ENCODE assay signal across 23 cellular contexts in the genomic region with DNA sequence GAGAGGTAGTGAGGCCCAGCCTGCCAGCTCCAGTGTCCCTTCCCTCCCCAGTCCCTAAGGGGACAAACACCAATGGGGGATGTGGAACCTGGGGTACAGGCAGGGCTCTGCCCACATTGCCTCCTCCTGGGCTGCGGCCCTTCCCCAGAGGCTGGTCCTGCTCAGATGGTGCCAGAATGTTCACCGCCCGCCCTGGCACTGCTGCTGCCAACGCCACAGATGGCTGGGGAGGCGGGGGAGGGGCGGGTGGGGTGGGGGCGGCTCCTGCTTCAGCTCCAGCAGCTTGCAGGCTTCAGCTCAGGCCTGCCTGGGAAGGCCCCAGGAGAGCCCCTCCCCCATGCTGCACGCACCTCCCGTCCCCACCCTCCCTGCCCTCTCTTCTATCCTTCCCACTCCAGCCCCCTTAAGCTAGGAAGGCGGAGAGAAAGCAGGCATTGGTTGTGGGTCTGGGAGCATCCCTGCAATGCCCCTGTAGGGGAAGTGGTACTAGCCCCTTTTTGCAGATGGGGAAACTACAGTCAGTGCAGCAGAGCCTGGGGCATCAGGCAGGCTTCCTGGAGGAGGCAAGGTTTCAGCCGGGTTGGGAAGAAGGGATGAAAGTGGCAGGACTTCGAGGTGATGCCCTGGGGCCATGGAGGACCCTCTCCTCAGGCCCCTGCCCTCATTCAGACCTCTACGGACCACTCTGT. TPM values are rescaled to one million over a fixed set of nuclear protein-coding genes. Genes with fewer than 3 reads are reported as not detected.
A peak's percentile ranks its signal among the peaks of the same experiment; 100 is the strongest.
DNase-seq lines count a peak whose midpoint lies in the region; ATAC-seq and TF ChIP-seq lines count a peak whose summit lies in the region.
"Had no signal": no experiment of that assay in that cellular context is flagged by ENCODE, and none has a peak within 500 bp of the region (broad histone marks: within the 10 kb centered on the region; RNA-seq: fewer than 3 reads in every experiment).

No MANE protein-coding gene starts in this region.

- no peaks in the 10 kb centered on the region for H3K9me3 Mint-ChIP-seq in endodermal cell
- H3K9me3 Mint-ChIP-seq: activated CD4-positive, alpha-beta T cell treated with anti-CD3 and anti-CD28 coated beads, Interleukin-2, amount 10 ng/mL, durations not matched to agents 24 days and 14 days; activated T-cell treated with anti-CD3 and anti-CD28 coated beads, Interleukin-2, amount 50 U/mL, for 24 hours; CD4-positive, alpha-beta T cell; stimulated activated memory B cell treated with anti-CD40 and anti-IgM and Interleukin-4, amounts not matched to agents 10 μg/mL and 1 μg/mL and 100 μg/mL, for 72 hours; T-helper 2 cell treated with Interferon-gamma antibody and Interleukin-4, amounts not matched to agents 5 μg/mL and 100 μg/mL, for 36 hours had no signal

- WGBS in endodermal cell (ENCODE audit: insufficient coverage in 1 of 2, insufficient read length in 1 of 2), 2 experiments, result 69 to 77% methylated on average over 3 to 11 of the region's 13 CpGs

- H3K4me1 ChIP-seq in endodermal cell (ENCODE audit: control insufficient read depth, insufficient read depth, low read length), result no peaks in the 10 kb centered on the region

- H3K27ac Mint-ChIP-seq in endodermal cell, result no peak overlapping the region
- H3K27ac Mint-ChIP-seq: activated CD4-positive, alpha-beta T cell treated with anti-CD3 and anti-CD28 coated beads, Interleukin-2, amount 10 ng/mL, durations not matched to agents 24 days and 14 days; activated T-cell treated with anti-CD3 and anti-CD28 coated beads, Interleukin-2, amount 50 U/mL, for 24 hours; CD4-positive, alpha-beta T cell; stimulated activated memory B cell treated with anti-CD40 and anti-IgM and Interleukin-4, amounts not matched to agents 10 μg/mL and 1 μg/mL and 100 μg/mL, for 72 hours; T-helper 2 cell treated with Interferon-gamma antibody and Interleukin-4, amounts not matched to agents 5 μg/mL and 100 μg/mL, for 36 hours had no signal

- H3K36me3 ChIP-seq in endodermal cell (ENCODE audit: control insufficient read depth, insufficient read depth, low read length), result no peaks in the 10 kb centered on the region
- H3K36me3 ChIP-seq: transverse colon had no signal

- H3K4me3 ChIP-seq in endodermal cell (ENCODE audit: low read length), result no peak overlapping the region
- H3K4me3 ChIP-seq: transverse colon had no signal

- peak; percentile 7 for DNase-seq in activated CD4-positive, CD25-positive, alpha-beta regulatory T cell treated with anti-CD3 and anti-CD28 coated beads, Interleukin-2, amount 50 U/mL, for 72 hours
- DNase-seq in NCI-H2171 treated with DMSO at 0.1 percent for 48 hours (lab: John Stamatoyannopoulos, UW) (peak; percentile 96), endodermal cell (peak; percentile 49), posterior cingulate gyrus (peak in 9 of 10 donors; percentile 6 to 87 (median 39)), NCI-H1417 treated with DMSO at 0.1 percent for 48 hours (lab: John Stamatoyannopoulos, UW) (no peak), germinal center (ENCODE audit: low spot score) (no peak)
- DNase-seq: activated CD4-positive, alpha-beta T cell treated with anti-CD3 and anti-CD28 coated beads, Interleukin-2, amount 10 ng/mL, durations not matched to agents 24 days and 14 days; CD4-positive, alpha-beta T cell; central memory CD4-positive, alpha-beta T cell; EL; GOT3; mesenchymal stem cell; NCI-H187 treated with DMSO at 0.1 percent for 48 hours; NK-92 treated with Interleukin-12 subunit alpha and Interleukin-12 subunit beta, amount 100 ng/mL, for 24 hours; SHP77; small intestine; transverse colon had no signal

- peaks cover 59% of the 10 kb centered on the region for H3K27me3 ChIP-seq in endodermal cell (ENCODE audit: control insufficient read depth, insufficient read depth, low read length, poor library complexity, severe bottlenecking)

- no peak overlapping the region for H3K27ac ChIP-seq in endodermal cell (ENCODE audit: low read depth, low read length)
- H3K27ac ChIP-seq: transverse colon had no signal

- no peak overlapping the region for H3K9ac ChIP-seq in endodermal cell (ENCODE audit: extremely low read depth, low read length, poor library complexity, severe bottlenecking)

- ATAC-seq in activated CD4-positive, CD25-positive, alpha-beta regulatory T cell treated with anti-CD3 and anti-CD28 coated beads, Interleukin-2, amount 50 U/mL, for 24 hours, result no peak
- no peak for ATAC-seq in HG03095 (IDR thresholded peaks at IDR 0.05; ENCODE audit: unreplicated experiment)
- ATAC-seq: stimulated activated memory B cell treated with anti-CD40 and anti-IgM and Interleukin-4, amounts not matched to agents 10 μg/mL and 1 μg/mL and 100 μg/mL, for 72 hours had no signal

- H3K36me3 Mint-ChIP-seq in endodermal cell (ENCODE audit: low read depth), result no peaks in the 10 kb centered on the region
- H3K36me3 Mint-ChIP-seq: stimulated activated memory B cell treated with anti-CD40 and anti-IgM and Interleukin-4, amounts not matched to agents 10 μg/mL and 1 μg/mL and 100 μg/mL, for 72 hours had no signal

- no peak overlapping the region for H3K4me3 Mint-ChIP-seq in endodermal cell
- H3K4me3 Mint-ChIP-seq: activated T-cell treated with anti-CD3 and anti-CD28 coated beads, Interleukin-2, amount 50 U/mL, for 24 hours; stimulated activated memory B cell treated with anti-CD40 and anti-IgM and Interleukin-4, amounts not matched to agents 10 μg/mL and 1 μg/mL and 100 μg/mL, for 72 hours had no signal

- no peaks in the 10 kb centered on the region for H3K4me1 Mint-ChIP-seq in endodermal cell
- H3K4me1 Mint-ChIP-seq: activated CD4-positive, alpha-beta T cell treated with anti-CD3 and anti-CD28 coated beads, Interleukin-2, amount 10 ng/mL, durations not matched to agents 24 days and 14 days; stimulated activated memory B cell treated with anti-CD40 and anti-IgM and Interleukin-4, amounts not matched to agents 10 μg/mL and 1 μg/mL and 100 μg/mL, for 72 hours had no signal

- H3K9me3 ChIP-seq in endodermal cell (ENCODE audit: control insufficient read depth, low read length), result no peaks in the 10 kb centered on the region
- H3K9me3 ChIP-seq: transverse colon had no signal

- no peak for TF ChIP-seq CTCF in endodermal cell (conservative IDR thresholded peaks at IDR 0.05)

- intact Hi-C loops in posterior cingulate gyrus (cut with DNase I), result no loop called here

- H3K27me3 Mint-ChIP-seq in endodermal cell (ENCODE audit: insufficient read depth), result peaks cover 68% of the 10 kb centered on the region

RNA-seq across cellular contexts. Expression of a gene that starts 2.0 kb away (rescaled TPM):
- 1 to 10 TPM in 1 of 2 donors, under 1 TPM in 1; 0.91 to 1.3 TPM for total RNA-seq in endodermal cell
- 1.4 TPM for polyA plus RNA-seq in endodermal cell (2013, experiment 1 of 2)
- 1.1 TPM for polyA plus RNA-seq in endodermal cell (2013, experiment 2 of 2)
- total RNA-seq: fibroblast of villous mesenchyme had no signal

Comparison
In these comparisons a context has a peak if more than half of its experiments do, and no peak if none do; other contexts are left out.
1. DNase-seq: peak in activated CD4-positive, CD25-positive, alpha-beta regulatory T cell treated with anti-CD3 and anti-CD28 coated beads, Interleukin-2, amount 50 U/mL, for 72 hours (single experiment), NCI-H2171 treated with DMSO at 0.1 percent for 48 hours (single experiment), endodermal cell (single experiment) and posterior cingulate gyrus (9 of 10); none in NCI-H1417 treated with DMSO at 0.1 percent for 48 hours (single experiment) and germinal center (single experiment).